2 cellular contexts compared by ENCODE assay signal in the genomic region with DNA sequence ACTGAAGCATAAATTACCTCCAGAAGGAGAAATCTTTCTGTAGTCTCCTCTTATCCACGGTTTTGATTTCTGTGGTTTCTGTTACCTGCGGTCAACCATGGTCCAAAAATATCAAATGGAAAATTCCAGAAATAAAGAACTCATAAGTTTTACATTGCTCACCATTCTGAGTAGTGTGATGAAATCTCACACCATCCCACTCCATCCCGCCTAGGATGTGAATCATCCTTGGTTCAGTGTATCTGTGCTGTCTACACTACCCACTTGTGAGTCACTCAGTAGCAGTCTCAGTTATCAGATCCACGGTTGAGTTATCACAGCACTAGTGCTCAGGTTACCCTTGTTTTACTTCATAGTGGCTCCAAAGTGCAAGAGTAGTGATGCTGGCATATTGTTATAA.
TF ChIP-seq lines count a peak whose summit lies in the region.

No MANE protein-coding gene starts in this region.

TF ChIP-seq in HEK293, 187 proteins besides CTCF, POLR2A, EP300 and RAD21 (continued from another document):
- TF ChIP-seq, protein P1, sequence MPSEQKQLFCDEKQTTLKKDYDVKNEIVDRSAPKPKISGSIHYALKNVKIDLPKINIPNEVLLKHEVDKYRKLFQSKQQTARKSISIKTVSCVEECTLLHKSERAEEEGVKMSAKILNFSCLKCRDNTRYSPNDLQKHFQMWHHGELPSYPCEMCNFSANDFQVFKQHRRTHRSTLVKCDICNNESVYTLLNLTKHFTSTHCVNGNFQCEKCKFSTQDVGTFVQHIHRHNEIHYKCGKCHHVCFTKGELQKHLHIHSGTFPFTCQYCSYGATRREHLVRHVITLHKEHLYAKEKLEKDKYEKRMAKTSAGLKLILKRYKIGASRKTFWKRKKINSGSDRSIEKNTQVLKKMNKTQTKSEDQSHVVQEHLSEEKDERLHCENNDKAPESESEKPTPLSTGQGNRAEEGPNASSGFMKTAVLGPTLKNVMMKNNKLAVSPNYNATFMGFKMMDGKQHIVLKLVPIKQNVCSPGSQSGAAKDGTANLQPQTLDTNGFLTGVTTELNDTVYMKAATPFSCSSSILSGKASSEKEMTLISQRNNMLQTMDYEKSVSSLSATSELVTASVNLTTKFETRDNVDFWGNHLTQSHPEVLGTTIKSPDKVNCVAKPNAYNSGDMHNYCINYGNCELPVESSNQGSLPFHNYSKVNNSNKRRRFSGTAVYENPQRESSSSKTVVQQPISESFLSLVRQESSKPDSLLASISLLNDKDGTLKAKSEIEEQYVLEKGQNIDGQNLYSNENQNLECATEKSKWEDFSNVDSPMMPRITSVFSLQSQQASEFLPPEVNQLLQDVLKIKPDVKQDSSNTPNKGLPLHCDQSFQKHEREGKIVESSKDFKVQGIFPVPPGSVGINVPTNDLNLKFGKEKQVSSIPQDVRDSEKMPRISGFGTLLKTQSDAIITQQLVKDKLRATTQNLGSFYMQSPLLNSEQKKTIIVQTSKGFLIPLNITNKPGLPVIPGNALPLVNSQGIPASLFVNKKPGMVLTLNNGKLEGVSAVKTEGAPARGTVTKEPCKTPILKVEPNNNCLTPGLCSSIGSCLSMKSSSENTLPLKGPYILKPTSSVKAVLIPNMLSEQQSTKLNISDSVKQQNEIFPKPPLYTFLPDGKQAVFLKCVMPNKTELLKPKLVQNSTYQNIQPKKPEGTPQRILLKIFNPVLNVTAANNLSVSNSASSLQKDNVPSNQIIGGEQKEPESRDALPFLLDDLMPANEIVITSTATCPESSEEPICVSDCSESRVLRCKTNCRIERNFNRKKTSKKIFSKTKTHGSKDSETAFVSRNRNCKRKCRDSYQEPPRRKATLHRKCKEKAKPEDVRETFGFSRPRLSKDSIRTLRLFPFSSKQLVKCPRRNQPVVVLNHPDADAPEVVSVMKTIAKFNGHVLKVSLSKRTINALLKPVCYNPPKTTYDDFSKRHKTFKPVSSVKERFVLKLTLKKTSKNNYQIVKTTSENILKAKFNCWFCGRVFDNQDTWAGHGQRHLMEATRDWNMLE (tag by site-specific recombination; conservative IDR thresholded peaks at IDR 0.05; ENCODE audit: low read depth): peak; percentile 47; the same call in 1 of the 2 replicates
- TF ChIP-seq, protein P2, sequence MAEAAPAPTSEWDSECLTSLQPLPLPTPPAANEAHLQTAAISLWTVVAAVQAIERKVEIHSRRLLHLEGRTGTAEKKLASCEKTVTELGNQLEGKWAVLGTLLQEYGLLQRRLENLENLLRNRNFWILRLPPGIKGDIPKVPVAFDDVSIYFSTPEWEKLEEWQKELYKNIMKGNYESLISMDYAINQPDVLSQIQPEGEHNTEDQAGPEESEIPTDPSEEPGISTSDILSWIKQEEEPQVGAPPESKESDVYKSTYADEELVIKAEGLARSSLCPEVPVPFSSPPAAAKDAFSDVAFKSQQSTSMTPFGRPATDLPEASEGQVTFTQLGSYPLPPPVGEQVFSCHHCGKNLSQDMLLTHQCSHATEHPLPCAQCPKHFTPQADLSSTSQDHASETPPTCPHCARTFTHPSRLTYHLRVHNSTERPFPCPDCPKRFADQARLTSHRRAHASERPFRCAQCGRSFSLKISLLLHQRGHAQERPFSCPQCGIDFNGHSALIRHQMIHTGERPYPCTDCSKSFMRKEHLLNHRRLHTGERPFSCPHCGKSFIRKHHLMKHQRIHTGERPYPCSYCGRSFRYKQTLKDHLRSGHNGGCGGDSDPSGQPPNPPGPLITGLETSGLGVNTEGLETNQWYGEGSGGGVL (tag by site-specific recombination; IDR thresholded peaks at IDR 0.05): peak; percentile 15; the same call in 1 of the 2 replicates
- TF ChIP-seq ZNF24 (tag by site-specific recombination; IDR thresholded peaks at IDR 0.05): 0 out of 2 replicates have a peak, but pooled peaks have one; percentile 48
- peak; percentile 48; the same call in 1 of the 2 replicates for TF ChIP-seq SP7 (tag by site-specific recombination; IDR thresholded peaks at IDR 0.05)
- TF ChIP-seq ZFHX2 (tag by site-specific recombination; conservative IDR thresholded peaks at IDR 0.05): peak; percentile 69
- no peak for TF ChIP-seq ZNF132 (tag by site-specific recombination; IDR thresholded peaks at IDR 0.05; ENCODE audit: borderline replicate concordance)
- peak; percentile 34; the same call in 1 of the 2 replicates for TF ChIP-seq EGR2 (tag by site-specific recombination; IDR thresholded peaks at IDR 0.05; ENCODE audit: low read depth)
- TF ChIP-seq OSR2 (tag by site-specific recombination; IDR thresholded peaks at IDR 0.05): peak; percentile 88
- 0 out of 2 replicates have a peak, but pooled peaks have one; percentile 54 for TF ChIP-seq ZNF660 (tag by site-specific recombination; IDR thresholded peaks at IDR 0.05)
TF ChIP-seq in HEK293: peak in this region for 11.

TF ChIP-seq in K562, 482 proteins besides CTCF, POLR2A, EP300 and RAD21 (continued from another document):
- TF ChIP-seq, protein P3, sequence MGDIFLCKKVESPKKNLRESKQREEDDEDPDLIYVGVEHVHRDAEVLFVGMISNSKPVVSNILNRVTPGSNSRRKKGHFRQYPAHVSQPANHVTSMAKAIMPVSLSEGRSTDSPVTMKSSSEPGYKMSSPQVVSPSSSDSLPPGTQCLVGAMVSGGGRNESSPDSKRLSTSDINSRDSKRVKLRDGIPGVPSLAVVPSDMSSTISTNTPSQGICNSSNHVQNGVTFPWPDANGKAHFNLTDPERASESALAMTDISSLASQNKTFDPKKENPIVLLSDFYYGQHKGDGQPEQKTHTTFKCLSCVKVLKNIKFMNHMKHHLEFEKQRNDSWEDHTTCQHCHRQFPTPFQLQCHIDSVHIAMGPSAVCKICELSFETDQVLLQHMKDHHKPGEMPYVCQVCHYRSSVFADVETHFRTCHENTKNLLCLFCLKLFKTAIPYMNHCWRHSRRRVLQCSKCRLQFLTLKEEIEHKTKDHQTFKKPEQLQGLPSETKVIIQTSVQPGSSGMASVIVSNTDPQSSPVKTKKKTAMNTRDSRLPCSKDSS (IDR thresholded peaks at IDR 0.05; ENCODE audit: low read depth, partially characterized antibody): no peak
- TF ChIP-seq TFAP4 (CRISPR knock-in tag; IDR thresholded peaks at IDR 0.05; ENCODE audit: borderline replicate concordance): no peak
- peak; percentile 36; the same call in 1 of the 2 replicates for TF ChIP-seq JUND (IDR thresholded peaks at IDR 0.05; ENCODE audit: borderline replicate concordance, low read depth, low read length)
- TF ChIP-seq JUND (tag; IDR thresholded peaks at IDR 0.05; ENCODE audit: borderline replicate concordance, low read depth, low read length): no peak
- no peak for TF ChIP-seq SRSF9 (IDR thresholded peaks at IDR 0.05; ENCODE audit: borderline replicate concordance, low read depth, low read length)
- TF ChIP-seq ZNF707 (CRISPR knock-in tag; conservative IDR thresholded peaks at IDR 0.05): no peak
- no peak for TF ChIP-seq BRF2 (IDR thresholded peaks at IDR 0.05; ENCODE audit: borderline replicate concordance, insufficient read depth, insufficient read length)
- no peak for TF ChIP-seq NR4A1 (CRISPR knock-in tag; IDR thresholded peaks at IDR 0.05)
- TF ChIP-seq NR4A1 (tag; IDR thresholded peaks at IDR 0.05): no peak
- TF ChIP-seq CEBPG (CRISPR knock-in tag; IDR thresholded peaks at IDR 0.05): no peak
- peak in 1 of 2 experiments; percentile 58; a peak in 2 of 4 replicates for TF ChIP-seq CEBPG (tag; conservative IDR thresholded peaks at IDR 0.05 in 1 of 2, IDR thresholded peaks at IDR 0.05 in 1 of 2)
- no peak for TF ChIP-seq FOXK2 (conservative IDR thresholded peaks at IDR 0.05 in 1 of 2, IDR thresholded peaks at IDR 0.05 in 1 of 2; ENCODE audit: low read depth in 2 of 2)
- no peak for TF ChIP-seq MEF2A (IDR thresholded peaks at IDR 0.05; ENCODE audit: control insufficient read depth, low read depth, low read length)
- no peak for TF ChIP-seq TBP (optimal IDR thresholded peaks at IDR 0.05; ENCODE audit: low read depth, low read length)
- no peak for TF ChIP-seq MYBL2 (IDR thresholded peaks at IDR 0.05; ENCODE audit: low read depth)
- TF ChIP-seq MYBL2 (CRISPR knock-in tag; IDR thresholded peaks at IDR 0.05; ENCODE audit: borderline replicate concordance): no peak
- TF ChIP-seq CHD1 (IDR thresholded peaks at IDR 0.05; ENCODE audit: low read length): no peak
- TF ChIP-seq, protein P4, sequence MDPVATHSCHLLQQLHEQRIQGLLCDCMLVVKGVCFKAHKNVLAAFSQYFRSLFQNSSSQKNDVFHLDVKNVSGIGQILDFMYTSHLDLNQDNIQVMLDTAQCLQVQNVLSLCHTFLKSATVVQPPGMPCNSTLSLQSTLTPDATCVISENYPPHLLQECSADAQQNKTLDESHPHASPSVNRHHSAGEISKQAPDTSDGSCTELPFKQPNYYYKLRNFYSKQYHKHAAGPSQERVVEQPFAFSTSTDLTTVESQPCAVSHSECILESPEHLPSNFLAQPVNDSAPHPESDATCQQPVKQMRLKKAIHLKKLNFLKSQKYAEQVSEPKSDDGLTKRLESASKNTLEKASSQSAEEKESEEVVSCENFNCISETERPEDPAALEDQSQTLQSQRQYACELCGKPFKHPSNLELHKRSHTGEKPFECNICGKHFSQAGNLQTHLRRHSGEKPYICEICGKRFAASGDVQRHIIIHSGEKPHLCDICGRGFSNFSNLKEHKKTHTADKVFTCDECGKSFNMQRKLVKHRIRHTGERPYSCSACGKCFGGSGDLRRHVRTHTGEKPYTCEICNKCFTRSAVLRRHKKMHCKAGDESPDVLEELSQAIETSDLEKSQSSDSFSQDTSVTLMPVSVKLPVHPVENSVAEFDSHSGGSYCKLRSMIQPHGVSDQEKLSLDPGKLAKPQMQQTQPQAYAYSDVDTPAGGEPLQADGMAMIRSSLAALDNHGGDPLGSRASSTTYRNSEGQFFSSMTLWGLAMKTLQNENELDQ (CRISPR knock-in tag; IDR thresholded peaks at IDR 0.05; ENCODE audit: borderline replicate concordance): no peak
- no peak for TF ChIP-seq RBM15 (IDR thresholded peaks at IDR 0.05; ENCODE audit: insufficient read depth, low read length)
- TF ChIP-seq ZNF280B (CRISPR knock-in tag; IDR thresholded peaks at IDR 0.05): no peak
- TF ChIP-seq TCFL5 (CRISPR knock-in tag; conservative IDR thresholded peaks at IDR 0.05): no peak
- no peak for TF ChIP-seq FOXJ2 (tag; IDR thresholded peaks at IDR 0.05)
- TF ChIP-seq FIP1L1 (IDR thresholded peaks at IDR 0.05; ENCODE audit: low read depth, low read length, poor library complexity, severe bottlenecking): no peak
- TF ChIP-seq FOXA3 (CRISPR knock-in tag; conservative IDR thresholded peaks at IDR 0.05 in 1 of 2, IDR thresholded peaks at IDR 0.05 in 1 of 2): no peak
- TF ChIP-seq FOSL1 (tag; conservative IDR thresholded peaks at IDR 0.05): peak; percentile 42; the same call in 1 of the 2 replicates
- no peak for TF ChIP-seq BHLHE40 (IDR thresholded peaks at IDR 0.05; ENCODE audit: low read length)
- no peak for TF ChIP-seq CBX3 (IDR thresholded peaks at IDR 0.05; ENCODE audit: borderline replicate concordance in 1 of 2, low read length in 2 of 2)
- TF ChIP-seq ZNF133 (CRISPR knock-in tag; IDR thresholded peaks at IDR 0.05): no peak
- TF ChIP-seq POLR2H (tag; IDR thresholded peaks at IDR 0.05; ENCODE audit: low read depth): no peak
- no peak for TF ChIP-seq SMAD2 (IDR thresholded peaks at IDR 0.05; ENCODE audit: low read depth, low read length)
- TF ChIP-seq BRCA1 (IDR thresholded peaks at IDR 0.05): no peak
- no peak for TF ChIP-seq BRCA1 (CRISPR knock-in tag; IDR thresholded peaks at IDR 0.05)
- TF ChIP-seq NFATC3 (IDR thresholded peaks at IDR 0.05): no peak
- TF ChIP-seq HCFC1 (IDR thresholded peaks at IDR 0.05; ENCODE audit: low read depth, low read length): no peak
- TF ChIP-seq ZNF695 (CRISPR knock-in tag; IDR thresholded peaks at IDR 0.05): no peak
- TF ChIP-seq, protein P5, sequence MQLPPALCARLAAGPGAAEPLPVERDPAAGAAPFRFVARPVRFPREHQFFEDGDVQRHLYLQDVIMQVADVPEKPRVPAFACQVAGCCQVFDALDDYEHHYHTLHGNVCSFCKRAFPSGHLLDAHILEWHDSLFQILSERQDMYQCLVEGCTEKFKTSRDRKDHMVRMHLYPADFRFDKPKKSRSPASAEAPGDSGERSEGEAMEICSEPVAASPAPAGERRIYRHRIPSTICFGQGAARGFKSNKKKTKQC (CRISPR knock-in tag; IDR thresholded peaks at IDR 0.05): no peak
- no peak for TF ChIP-seq XRCC4 (IDR thresholded peaks at IDR 0.05; ENCODE audit: extremely low read depth, insufficient read depth, insufficient read length)
- no peak for TF ChIP-seq SUPT5H (IDR thresholded peaks at IDR 0.05)
